25 cellular contexts compared by ENCODE assay signal in genomic region chr6:68546620-68547019, GRCh38.
"Had no signal": no experiment of that assay in that cellular context is flagged by ENCODE, and none has a peak within 500 bp of the region (broad histone marks: within the 10 kb centered on the region; RNA-seq: fewer than 3 reads in every experiment).

No MANE protein-coding gene starts in this region.

- H3K4me1 ChIP-seq: colonic mucosa, esophagus muscularis mucosa, esophagus squamous epithelium, foreskin keratinocyte, gastrocnemius medialis, gastroesophageal sphincter, heart left ventricle, heart right ventricle had no signal

- DNase-seq: colonic mucosa; cortex of kidney; dermis blood vessel endothelial cell; dorsolateral prefrontal cortex; effector CD4-positive, alpha-beta T cell; effector CD8-positive, alpha-beta T cell; effector memory CD4-positive, alpha-beta T cell; effector memory CD8-positive, alpha-beta T cell; endodermal cell; erythroblast; esophagus squamous epithelium; foreskin fibroblast; foreskin keratinocyte; foreskin melanocyte; gastrocnemius medialis; glutamatergic neuron; head of caudate nucleus; heart left ventricle; heart right ventricle had no signal

- H3K27ac ChIP-seq: colonic mucosa, coronary artery, dorsolateral prefrontal cortex, epithelial cell of prostate, esophagus muscularis mucosa, esophagus squamous epithelium, foreskin keratinocyte, gastrocnemius medialis, gastroesophageal sphincter, heart left ventricle, heart right ventricle had no signal

- FAIRE-seq: endothelial cell of umbilical vein had no signal

- H3K9me3 ChIP-seq: colonic mucosa, esophagus muscularis mucosa, esophagus squamous epithelium, gastrocnemius medialis had no signal

- ATAC-seq: effector memory CD8-positive, alpha-beta T cell; esophagus mucosa; foreskin keratinocyte; gastrocnemius medialis; gastroesophageal sphincter; heart left ventricle; heart right ventricle had no signal

- H3K4me3 ChIP-seq: colonic mucosa, coronary artery, dorsolateral prefrontal cortex, esophagus muscularis mucosa, esophagus squamous epithelium, gastrocnemius medialis, gastroesophageal sphincter, heart left ventricle, heart right ventricle had no signal

- H3K27me3 ChIP-seq: colonic mucosa, dorsolateral prefrontal cortex, esophagus muscularis mucosa, esophagus squamous epithelium, foreskin keratinocyte, gastrocnemius medialis, gastroesophageal sphincter, heart left ventricle, heart right ventricle had no signal

- H3K36me3 ChIP-seq: colonic mucosa, esophagus muscularis mucosa, esophagus squamous epithelium, gastrocnemius medialis, gastroesophageal sphincter, heart left ventricle, heart right ventricle had no signal
